ENCODE assay signal across 8 cellular contexts in genomic region chr4:27186710-27187109, GRCh38.
"Had no signal": no experiment of that assay in that cellular context is flagged by ENCODE, and none has a peak within 500 bp of the region (broad histone marks: within the 10 kb centered on the region; RNA-seq: fewer than 3 reads in every experiment).

No MANE protein-coding gene starts in this region.

- DNase-seq: GDM1, GF-D8 had no signal

- H3K4me3 ChIP-seq: GM12878 had no signal

- FAIRE-seq: G401.6, GM12878, GM12891, GM12892, GM18507, GM19239 had no signal

- ATAC-seq: GM12878 had no signal
